In genomic region chr11:128302425-128303186, GRCh38 we compare ENCODE assay signal across 8 cellular contexts.
DNase-seq lines count a peak whose midpoint lies in the region; ATAC-seq and TF ChIP-seq lines count a peak whose summit lies in the region.

No MANE protein-coding gene starts in this region.

- H3K4me3 ChIP-seq in DND-41 (ENCODE audit: low read depth in 1 of 2, low read length in 2 of 2): peak overlapping the region in 1 of 2 experiments; percentile 33; a peak in 2 of 4 replicates

- no peaks in the 10 kb centered on the region for H3K9me3 ChIP-seq in DND-41 (ENCODE audit: insufficient read depth, low read length, severe bottlenecking)

- intact Hi-C loops in activated T-helper 1 cell treated with anti-CD3 and anti-CD28 coated beads, Interleukin-12 subunit alpha, Interleukin-12 subunit beta, Interleukin-2, Interleukin-4 antibody, amounts not matched to agents 30 ng/mL and 10 ng/mL and 1 ng/mL, durations not matched to agents 14 hours and 24 hours and 36 hours (cut with micrococcal nuclease): loop anchor here (1.0 to 2.0 kb wide), 10 partner anchors 10 to 223 kb away; no protein-coding TSS in a partner anchor

- peaks cover 85% of the 10 kb centered on the region for H3K4me1 Mint-ChIP-seq in activated T-helper 1 cell treated with anti-CD3 and anti-CD28 coated beads, Interleukin-12 subunit alpha, Interleukin-12 subunit beta, Interleukin-2, Interleukin-4 antibody, amounts not matched to agents 30 ng/mL and 10 ng/mL and 1 ng/mL, durations not matched to agents 14 hours and 24 hours and 36 hours (ENCODE audit: low read depth)

- H3K9me3 Mint-ChIP-seq in activated T-helper 1 cell treated with anti-CD3 and anti-CD28 coated beads, Interleukin-12 subunit alpha, Interleukin-12 subunit beta, Interleukin-2, Interleukin-4 antibody, amounts not matched to agents 30 ng/mL and 10 ng/mL and 1 ng/mL, durations not matched to agents 14 hours and 24 hours and 36 hours: peaks cover 3% of the 10 kb centered on the region

- H3K36me3 ChIP-seq in DND-41 (ENCODE audit: insufficient read depth, low read length): no peaks in the 10 kb centered on the region

- H3K27ac ChIP-seq in DND-41 (ENCODE audit: low read length): peak overlapping the region; percentile 90

- no peaks in the 10 kb centered on the region for H4K20me1 ChIP-seq in DND-41 (ENCODE audit: insufficient read depth, low read length)

- H2AFZ ChIP-seq in DND-41 (ENCODE audit: low read depth, low read length): peak overlapping the region; percentile 67

- ATAC-seq in DND-41 (ENCODE audit: insufficient read depth, low read depth) (peak; percentile 98), HG03558 (IDR thresholded peaks at IDR 0.05; ENCODE audit: extremely low read depth, unreplicated experiment) (peak; percentile 81)

- peak; percentile 51 for TF ChIP-seq CTCF in DND-41 (IDR thresholded peaks at IDR 0.05; ENCODE audit: borderline replicate concordance, extremely low read depth, low read length, poor library complexity, severe bottlenecking)
- TF ChIP-seq CTCF in GM20000 (IDR thresholded peaks at IDR 0.05; ENCODE audit: extremely low read depth, missing control alignments): no peak

- peaks cover 64% of the 10 kb centered on the region for H3K4me1 ChIP-seq in DND-41 (ENCODE audit: insufficient read depth, low read length)

- peak overlapping the region; percentile 45 for H3K9ac ChIP-seq in DND-41 (ENCODE audit: low read depth, low read length)

- DNase-seq in DND-41 (peak; percentile 87), GM20000 (ENCODE audit: low spot score) (peak; percentile 31), mesenteric fat pad (ENCODE audit: low spot score) (no peak), ecto neural progenitor cell (ENCODE audit: low spot score) (no peak), SKM-1 treated with dmso at 0.1 percent for 144 hours (lab: John Stamatoyannopoulos, UW; ENCODE audit: unreplicated experiment) (no peak)
- DNase-seq in activated T-helper 1 cell treated with anti-CD3 and anti-CD28 coated beads, Interleukin-12 subunit alpha, Interleukin-12 subunit beta, Interleukin-2, Interleukin-4 antibody, amounts not matched to agents 30 ng/mL and 10 ng/mL and 1 ng/mL, durations not matched to agents 14 hours and 24 hours and 36 hours (ENCODE audit: low spot score): peak; percentile 79
- DNase-seq in stimulated activated CD4-positive, alpha-beta T cell treated with anti-CD3 and anti-CD28 coated beads, Interleukin-4, amount 100 ng/mL, for 24 hours: peak; percentile 70

- peaks cover 13% of the 10 kb centered on the region for H3K36me3 Mint-ChIP-seq in activated T-helper 1 cell treated with anti-CD3 and anti-CD28 coated beads, Interleukin-12 subunit alpha, Interleukin-12 subunit beta, Interleukin-2, Interleukin-4 antibody, amounts not matched to agents 30 ng/mL and 10 ng/mL and 1 ng/mL, durations not matched to agents 14 hours and 24 hours and 36 hours (ENCODE audit: low read depth)

- peak overlapping the region; percentile 91 for H3K4me3 Mint-ChIP-seq in activated T-helper 1 cell treated with anti-CD3 and anti-CD28 coated beads, Interleukin-12 subunit alpha, Interleukin-12 subunit beta, Interleukin-2, Interleukin-4 antibody, amounts not matched to agents 30 ng/mL and 10 ng/mL and 1 ng/mL, durations not matched to agents 14 hours and 24 hours and 36 hours

- H3K4me2 ChIP-seq in DND-41 (ENCODE audit: insufficient read depth, low read length): peak overlapping the region; percentile 61

- peak overlapping the region; percentile 97 for H3K27ac Mint-ChIP-seq in activated T-helper 1 cell treated with anti-CD3 and anti-CD28 coated beads, Interleukin-12 subunit alpha, Interleukin-12 subunit beta, Interleukin-2, Interleukin-4 antibody, amounts not matched to agents 30 ng/mL and 10 ng/mL and 1 ng/mL, durations not matched to agents 14 hours and 24 hours and 36 hours

- H3K27me3 Mint-ChIP-seq in activated T-helper 1 cell treated with anti-CD3 and anti-CD28 coated beads, Interleukin-12 subunit alpha, Interleukin-12 subunit beta, Interleukin-2, Interleukin-4 antibody, amounts not matched to agents 30 ng/mL and 10 ng/mL and 1 ng/mL, durations not matched to agents 14 hours and 24 hours and 36 hours (ENCODE audit: insufficient read depth): no peaks in the 10 kb centered on the region

- no peaks in the 10 kb centered on the region for H3K27me3 ChIP-seq in DND-41 (ENCODE audit: insufficient read depth, low read length, poor library complexity)

- H3K79me2 ChIP-seq in DND-41 (ENCODE audit: insufficient read depth, low read length): no peaks in the 10 kb centered on the region

Comparison
In these comparisons a context has a peak if more than half of its experiments do, and no peak if none do; other contexts are left out.
1. DNase-seq: peak in DND-41 (single experiment), GM20000 (single experiment), activated T-helper 1 cell treated with anti-CD3 and anti-CD28 coated beads, Interleukin-12 subunit alpha, Interleukin-12 subunit beta, Interleukin-2, Interleukin-4 antibody, amounts not matched to agents 30 ng/mL and 10 ng/mL and 1 ng/mL, durations not matched to agents 14 hours and 24 hours and 36 hours (single experiment) and stimulated activated CD4-positive, alpha-beta T cell treated with anti-CD3 and anti-CD28 coated beads, Interleukin-4, amount 100 ng/mL, for 24 hours (single experiment); none in mesenteric fat pad (single experiment), ecto neural progenitor cell (single experiment) and SKM-1 treated with dmso at 0.1 percent for 144 hours (single experiment).